12 cellular contexts compared by ENCODE assay signal in genomic region chr3:13681931-13682330, GRCh38.
A peak's percentile ranks its signal among the peaks of the same experiment; 100 is the strongest.
DNase-seq lines count a peak whose midpoint lies in the region; ATAC-seq lines count a peak whose summit lies in the region.
"Had no signal": no experiment of that assay in that cellular context is flagged by ENCODE, and none has a peak within 500 bp of the region (broad histone marks: within the 10 kb centered on the region; RNA-seq: fewer than 3 reads in every experiment).

No MANE protein-coding gene starts in this region.

- no peak for DNase-seq in stimulated activated naive CD8-positive, alpha-beta T cell treated with anti-CD3 and anti-CD28 coated beads, Interleukin-15, Interleukin-2, amounts not matched to agents 100 U/mL and 50 U/mL, for 24 hours
- no peak for DNase-seq in neuronal stem cell (ENCODE audit: low spot score)
- DNase-seq in CD4-positive, alpha-beta memory T cell: no peak
- no peak for DNase-seq in NK-92 treated with Interleukin-12 subunit alpha and Interleukin-12 subunit beta, amount 100 ng/mL, for 24 hours (lab: John Stamatoyannopoulos, UW)
- DNase-seq in stimulated activated CD4-positive, alpha-beta T cell treated with anti-CD3 and anti-CD28 coated beads, Interleukin-4, amount 100 ng/mL, for 4 hours: no peak
- DNase-seq: 8988T, AML-193, DMS 273 treated with DMSO at 0.1 percent for 48 hours, HCEC 1CT had no signal

- H4K91ac ChIP-seq in neuronal stem cell (ENCODE audit: low read depth, low read length, poor library complexity): peak overlapping the region; percentile 85

- H2BK120ac ChIP-seq in neuronal stem cell (ENCODE audit: low read depth, low read length): peak overlapping the region; percentile 13

- no peak overlapping the region for H3K4me3 Mint-ChIP-seq in stimulated activated naive CD8-positive, alpha-beta T cell treated with anti-CD3 and anti-CD28 coated beads, Interleukin-15, Interleukin-2, amounts not matched to agents 100 ng/mL and 50 ng/mL, for 24 hours
- no peak overlapping the region for H3K4me3 Mint-ChIP-seq in CD4-positive, alpha-beta memory T cell

- peaks cover 7% of the 10 kb centered on the region for H3K27me3 Mint-ChIP-seq in stimulated activated naive CD8-positive, alpha-beta T cell treated with anti-CD3 and anti-CD28 coated beads, Interleukin-15, Interleukin-2, amounts not matched to agents 100 ng/mL and 50 ng/mL, for 24 hours
- H3K27me3 Mint-ChIP-seq in CD4-positive, alpha-beta memory T cell: peaks cover 1 to 6% of the 10 kb centered on the region in 2 donors

- H2AFZ ChIP-seq in neuronal stem cell (ENCODE audit: low read length): no peak overlapping the region

- whole genome bisulfite sequencing in neuronal stem cell (ENCODE audit: extremely low coverage in 2 of 2, insufficient read length in 2 of 2, insufficient replicate concordance in 1 of 2), 2 donors: no CpG with 5 or more reads among the region's 17 CpGs

- H2BK15ac ChIP-seq in neuronal stem cell (ENCODE audit: low read length): no peak overlapping the region

- H3K4me1 ChIP-seq in neuronal stem cell (ENCODE audit: control insufficient read depth in 2 of 2, insufficient read depth in 1 of 2, low read depth in 1 of 2, low read length in 2 of 2): peaks cover 0 to 2% of the 10 kb centered on the region in 2 donors
- H3K4me1 ChIP-seq in CD4-positive, alpha-beta memory T cell (ENCODE audit: insufficient read depth, low read length): no peaks in the 10 kb centered on the region

- no peak overlapping the region for H3K4ac ChIP-seq in neuronal stem cell (ENCODE audit: low read length)

- H3K36me3 ChIP-seq in neuronal stem cell (replicated peaks in 1 of 2; ENCODE audit: control insufficient read depth in 2 of 2, insufficient read depth in 2 of 2, low read length in 2 of 2): no peaks in the 10 kb centered on the region
- H3K36me3 ChIP-seq in CD4-positive, alpha-beta memory T cell (ENCODE audit: insufficient read depth, low read length): no peaks in the 10 kb centered on the region
- H3K36me3 ChIP-seq: BLaER1 had no signal

- peak overlapping the region; percentile 69 for H3K18ac ChIP-seq in neuronal stem cell (ENCODE audit: low read length)

- intact Hi-C loops in CD4-positive, alpha-beta memory T cell (cut with micrococcal nuclease): no loop called here

- no peak overlapping the region for H2AK5ac ChIP-seq in neuronal stem cell (ENCODE audit: low read depth, low read length)

- no peak for ATAC-seq in stimulated activated naive CD8-positive, alpha-beta T cell treated with anti-CD3 and anti-CD28 coated beads, Interleukin-15, Interleukin-2, amounts not matched to agents 100 U/mL and 50 U/mL, for 24 hours
- peak; percentile 28 for ATAC-seq in esophagus mucosa

- H3K4me1 Mint-ChIP-seq in stimulated activated naive CD8-positive, alpha-beta T cell treated with anti-CD3 and anti-CD28 coated beads, Interleukin-15, Interleukin-2, amounts not matched to agents 100 ng/mL and 50 ng/mL, for 24 hours (ENCODE audit: low read depth): no peaks in the 10 kb centered on the region
- no peaks in the 10 kb centered on the region for H3K4me1 Mint-ChIP-seq in CD4-positive, alpha-beta memory T cell

- peak overlapping the region; percentile 53 for H2BK12ac ChIP-seq in neuronal stem cell (ENCODE audit: low read length)

- H3K27ac ChIP-seq in neuronal stem cell (replicated peaks; ENCODE audit: low read length): no peak overlapping the region
- H3K27ac ChIP-seq in CD4-positive, alpha-beta memory T cell (ENCODE audit: low read depth, low read length): no peak overlapping the region
- H3K27ac ChIP-seq: BLaER1 had no signal

- peaks cover 3% of the 10 kb centered on the region for H3K9me3 Mint-ChIP-seq in stimulated activated naive CD8-positive, alpha-beta T cell treated with anti-CD3 and anti-CD28 coated beads, Interleukin-15, Interleukin-2, amounts not matched to agents 100 ng/mL and 50 ng/mL, for 24 hours
- peaks cover 0 to 2% (median 0%) of the 10 kb centered on the region in 8 donors for H3K9me3 Mint-ChIP-seq in CD4-positive, alpha-beta memory T cell

- peak overlapping the region; percentile 58 for H3K23ac ChIP-seq in neuronal stem cell (ENCODE audit: low read depth, low read length, poor library complexity)

- H3K36me3 Mint-ChIP-seq in stimulated activated naive CD8-positive, alpha-beta T cell treated with anti-CD3 and anti-CD28 coated beads, Interleukin-15, Interleukin-2, amounts not matched to agents 100 ng/mL and 50 ng/mL, for 24 hours (ENCODE audit: low read depth): no peaks in the 10 kb centered on the region
- H3K36me3 Mint-ChIP-seq in CD4-positive, alpha-beta memory T cell: no peaks in the 10 kb centered on the region

- H2BK5ac ChIP-seq in neuronal stem cell (ENCODE audit: low read length): no peak overlapping the region

- H3K9ac ChIP-seq in neuronal stem cell (ENCODE audit: low read depth, low read length, poor library complexity): peak overlapping the region; percentile 33
- H3K9ac ChIP-seq: BLaER1 had no signal

- H3K14ac ChIP-seq in neuronal stem cell (ENCODE audit: low read length): peak overlapping the region; percentile 85

- H3K4me2 ChIP-seq in neuronal stem cell (ENCODE audit: insufficient read depth, low read length, poor library complexity, severe bottlenecking): no peak overlapping the region

- H3K9me3 ChIP-seq in neuronal stem cell (replicated peaks in 1 of 2; ENCODE audit: control insufficient read depth in 2 of 2, insufficient read depth in 1 of 2, low read depth in 1 of 2, low read length in 2 of 2): no peaks in the 10 kb centered on the region
- H3K9me3 ChIP-seq in CD4-positive, alpha-beta memory T cell (ENCODE audit: control insufficient read depth in 1 of 2, low read length in 2 of 2): no peaks in the 10 kb centered on the region
- H3K9me3 ChIP-seq: BLaER1 had no signal

- no peak overlapping the region for H4K8ac ChIP-seq in neuronal stem cell (ENCODE audit: low read depth, low read length)

- no peaks in the 10 kb centered on the region for H3K79me1 ChIP-seq in neuronal stem cell (ENCODE audit: low read depth, low read length)

- no peak overlapping the region for H3K4me3 ChIP-seq in neuronal stem cell (ENCODE audit: low read length in 2 of 2)
- no peak overlapping the region for H3K4me3 ChIP-seq in CD4-positive, alpha-beta memory T cell (ENCODE audit: low read length in 2 of 2)
- H3K4me3 ChIP-seq: BLaER1 had no signal

- CTCF ChIA-PET in CD4-positive, alpha-beta memory T cell (lab: Charles Lee; ENCODE audit: partially characterized antibody): interaction anchor here (0.9 to 1.1 kb wide), 2 partner anchors 10 to 203 kb away, joined by 3 read pairs; no protein-coding TSS in a partner anchor

- POLR2A ChIA-PET in CD4-positive, alpha-beta memory T cell (lab: Charles Lee; ENCODE audit: partially characterized antibody): no interaction called here

- peak overlapping the region; percentile 45 for H3K27ac Mint-ChIP-seq in stimulated activated naive CD8-positive, alpha-beta T cell treated with anti-CD3 and anti-CD28 coated beads, Interleukin-15, Interleukin-2, amounts not matched to agents 100 ng/mL and 50 ng/mL, for 24 hours
- H3K27ac Mint-ChIP-seq in CD4-positive, alpha-beta memory T cell: no peak overlapping the region

- no peaks in the 10 kb centered on the region for H3K27me3 ChIP-seq in neuronal stem cell (ENCODE audit: control insufficient read depth in 3 of 3, insufficient read depth in 3 of 3, low read depth in 1 of 3, low read length in 3 of 3)
- H3K27me3 ChIP-seq in CD4-positive, alpha-beta memory T cell (ENCODE audit: insufficient read depth, low read length): peaks cover 4% of the 10 kb centered on the region
- H3K27me3 ChIP-seq: BLaER1 had no signal
